Comparison of ENCODE assay signal across 8 cellular contexts in the genomic region with DNA sequence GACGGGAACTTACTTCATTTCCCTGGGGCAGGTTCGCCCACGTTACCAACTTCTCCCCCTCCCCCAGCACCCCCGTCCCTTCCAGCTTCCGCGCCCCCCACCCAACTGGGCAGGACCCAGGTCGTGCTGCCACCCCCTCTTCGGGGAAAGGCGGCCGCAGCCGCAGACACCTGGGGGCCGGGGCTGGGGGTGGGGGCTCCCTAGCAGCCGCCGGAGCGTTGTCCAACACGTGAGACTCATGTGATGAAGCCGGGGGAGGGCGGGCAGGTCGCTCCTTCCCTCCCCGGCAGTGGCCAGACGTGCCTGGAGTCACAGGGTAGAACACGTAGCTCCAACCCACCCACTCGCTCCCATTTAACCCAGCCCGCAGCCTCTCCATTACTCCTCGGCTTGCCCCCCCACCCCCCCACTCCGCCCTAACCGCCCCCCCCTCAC. TPM values are rescaled to one million over a fixed set of nuclear protein-coding genes. Genes with fewer than 3 reads are reported as not detected.
DNase-seq lines count a peak whose midpoint lies in the region; ATAC-seq and TF ChIP-seq lines count a peak whose summit lies in the region.

No MANE protein-coding gene starts in this region.

- H3K79me2 ChIP-seq in PC-9 (ENCODE audit: low read depth) = peaks cover 42% of the 10 kb centered on the region

- peak overlapping the region; percentile 91 for H3K27ac Mint-ChIP-seq in activated T-helper 1 cell treated with anti-CD3 and anti-CD28 coated beads, Interleukin-12 subunit alpha, Interleukin-12 subunit beta, Interleukin-2, Interleukin-4 antibody, amounts not matched to agents 30 ng/mL and 10 ng/mL and 1 ng/mL, durations not matched to agents 14 hours and 24 hours and 36 hours
- H3K27ac Mint-ChIP-seq in naive thymus-derived CD4-positive, alpha-beta T cell = peak overlapping the region in 5 of 9 donors; percentile 43 to 100 (median 56)
- peak overlapping the region; percentile 99 to 100 for H3K27ac Mint-ChIP-seq in stimulated activated naive CD8-positive, alpha-beta T cell treated with anti-CD3 and anti-CD28 coated beads, Interleukin-15, amount 100 ng/mL, for 72 hours

- 0 out of 2 replicates have a peak, but pooled peaks cover 3% of the 10 kb centered on the region for H4K20me1 ChIP-seq in PC-9 (ENCODE audit: insufficient read depth)

- peak; percentile 68 for ATAC-seq in naive thymus-derived CD4-positive, alpha-beta T cell
- peak; percentile 68 for ATAC-seq in stimulated activated naive CD8-positive, alpha-beta T cell treated with anti-CD3 and anti-CD28 coated beads, Interleukin-15, amount 100 ng/mL, for 72 hours

- no TSS peak for BruUV-seq in PC-9 (replicated peaks; lab: Mats Ljungman, UMichigan)

- H3K4me3 ChIP-seq in HL-60 (replicated peaks; ENCODE audit: insufficient read depth, low read length) (peak overlapping the region; percentile 89), PC-9 (peak overlapping the region; percentile 29; the same call in 1 of the 2 replicates)
- H3K4me3 ChIP-seq in naive thymus-derived CD4-positive, alpha-beta T cell (ENCODE audit: low read length) = peak overlapping the region; percentile 71

- peaks cover 43% of the 10 kb centered on the region for H3K36me3 Mint-ChIP-seq in activated T-helper 1 cell treated with anti-CD3 and anti-CD28 coated beads, Interleukin-12 subunit alpha, Interleukin-12 subunit beta, Interleukin-2, Interleukin-4 antibody, amounts not matched to agents 30 ng/mL and 10 ng/mL and 1 ng/mL, durations not matched to agents 14 hours and 24 hours and 36 hours (ENCODE audit: low read depth)
- H3K36me3 Mint-ChIP-seq in naive thymus-derived CD4-positive, alpha-beta T cell = peaks cover 3 to 49% (median 5%) of the 10 kb centered on the region in 5 donors

- H3K36me3 ChIP-seq in PC-9 (ENCODE audit: low read depth) = 0 out of 2 replicates have a peak, but pooled peaks cover 13% of the 10 kb centered on the region
- peaks cover 0 to 10% (median 8%) of the 10 kb centered on the region in 3 experiments for H3K36me3 ChIP-seq in naive thymus-derived CD4-positive, alpha-beta T cell (ENCODE audit: control insufficient read depth in 2 of 3, insufficient read depth in 3 of 3, low read length in 3 of 3)

- intact Hi-C loops in PC-9 (cut with micrococcal nuclease; ENCODE audit: unreplicated experiment) = loop anchor here (1.0 to 5.0 kb wide), 6 partner anchors 7 to 322 kb away; a partner anchor contains a TSS
- intact Hi-C loops in activated T-helper 1 cell treated with anti-CD3 and anti-CD28 coated beads, Interleukin-12 subunit alpha, Interleukin-12 subunit beta, Interleukin-2, Interleukin-4 antibody, amounts not matched to agents 30 ng/mL and 10 ng/mL and 1 ng/mL, durations not matched to agents 14 hours and 24 hours and 36 hours (cut with micrococcal nuclease) = loop anchor here (1.0 to 2.0 kb wide), 8 partner anchors 27 to 628 kb away; a partner anchor contains a TSS
- intact Hi-C loops in naive thymus-derived CD4-positive, alpha-beta T cell (cut with micrococcal nuclease) = loop anchor here (1.0 to 5.0 kb wide), 11 partner anchors 7 to 486 kb away; a partner anchor contains a TSS

- H3K27me3 Mint-ChIP-seq in activated T-helper 1 cell treated with anti-CD3 and anti-CD28 coated beads, Interleukin-12 subunit alpha, Interleukin-12 subunit beta, Interleukin-2, Interleukin-4 antibody, amounts not matched to agents 30 ng/mL and 10 ng/mL and 1 ng/mL, durations not matched to agents 14 hours and 24 hours and 36 hours (ENCODE audit: insufficient read depth) = no peaks in the 10 kb centered on the region
- peaks cover 0 to 2% (median 0%) of the 10 kb centered on the region in 5 donors for H3K27me3 Mint-ChIP-seq in naive thymus-derived CD4-positive, alpha-beta T cell
- H3K27me3 Mint-ChIP-seq in stimulated activated naive CD8-positive, alpha-beta T cell treated with anti-CD3 and anti-CD28 coated beads, Interleukin-15, amount 100 ng/mL, for 72 hours = no peaks in the 10 kb centered on the region

- DNase-seq in COLO829 (ENCODE audit: low spot score) (peak; percentile 93), GM20000 (ENCODE audit: low spot score) (peak; percentile 91), HL-60 (ENCODE audit: low read depth in 1 of 2, low spot score in 1 of 2) (peak; percentile 92 to 98), PC-9 (peak; percentile 84 to 94), fibroblast of gingiva (ENCODE audit: low read depth) (peak; percentile 99)
- DNase-seq in activated T-helper 1 cell treated with anti-CD3 and anti-CD28 coated beads, Interleukin-12 subunit alpha, Interleukin-12 subunit beta, Interleukin-2, Interleukin-4 antibody, amounts not matched to agents 30 ng/mL and 10 ng/mL and 1 ng/mL, durations not matched to agents 14 hours and 24 hours and 36 hours (ENCODE audit: low spot score) = peak; percentile 95
- peak in 7 of 9 donors; percentile 19 to 96 (median 38) for DNase-seq in naive thymus-derived CD4-positive, alpha-beta T cell
- peak; percentile 96 to 99 for DNase-seq in stimulated activated naive CD8-positive, alpha-beta T cell treated with anti-CD3 and anti-CD28 coated beads, Interleukin-15, amount 100 ng/mL, for 72 hours

- no peaks in the 10 kb centered on the region for H3K27me3 ChIP-seq in HL-60 (ENCODE audit: insufficient read depth, poor library complexity, severe bottlenecking)
- no peaks in the 10 kb centered on the region for H3K27me3 ChIP-seq in PC-9 (ENCODE audit: insufficient read depth, low read depth)
- H3K27me3 ChIP-seq in naive thymus-derived CD4-positive, alpha-beta T cell (ENCODE audit: control insufficient read depth in 2 of 2, insufficient read depth in 2 of 2, low read length in 2 of 2) = no peaks in the 10 kb centered on the region

- POLR2A ChIA-PET in PC-9 (lab: Charles Lee; ENCODE audit: unreplicated experiment) = interaction anchor here (0.6 to 1.6 kb wide), 19 partner anchors 15 to 1566 kb away, joined by 3 to 29 read pairs (median 10); no protein-coding TSS in a partner anchor
- POLR2A ChIA-PET in naive thymus-derived CD4-positive, alpha-beta T cell (lab: Charles Lee) = interaction anchor here (0.8 to 1.8 kb wide), 10 partner anchors 9 to 209 kb away, joined by 3 to 5 read pairs (median 4); no protein-coding TSS in a partner anchor

- CTCF ChIA-PET in PC-9 (lab: Charles Lee) = interaction anchor here (0.6 to 4.2 kb wide), 5 partner anchors 42 to 267 kb away, joined by 3 to 54 read pairs (median 5); no protein-coding TSS in a partner anchor
- CTCF ChIA-PET in naive thymus-derived CD4-positive, alpha-beta T cell (lab: Charles Lee) = interaction anchor here (1.2 to 4.5 kb wide), 5 partner anchors 151 to 268 kb away, joined by 4 to 18 read pairs (median 7); no protein-coding TSS in a partner anchor

- peaks cover 5% of the 10 kb centered on the region for H3K9me3 Mint-ChIP-seq in activated T-helper 1 cell treated with anti-CD3 and anti-CD28 coated beads, Interleukin-12 subunit alpha, Interleukin-12 subunit beta, Interleukin-2, Interleukin-4 antibody, amounts not matched to agents 30 ng/mL and 10 ng/mL and 1 ng/mL, durations not matched to agents 14 hours and 24 hours and 36 hours
- H3K9me3 Mint-ChIP-seq in naive thymus-derived CD4-positive, alpha-beta T cell = no peaks in the 10 kb centered on the region
- H3K9me3 Mint-ChIP-seq in stimulated activated naive CD8-positive, alpha-beta T cell treated with anti-CD3 and anti-CD28 coated beads, Interleukin-15, amount 100 ng/mL, for 72 hours = no peaks in the 10 kb centered on the region

- H3K27ac ChIP-seq in HL-60 (replicated peaks) = peak overlapping the region; percentile 100
- H3K27ac ChIP-seq in PC-9 = peak overlapping the region; percentile 100
- H3K27ac ChIP-seq in naive thymus-derived CD4-positive, alpha-beta T cell (ENCODE audit: low read depth, low read length) = peak overlapping the region; percentile 59

- H3K9me2 ChIP-seq in PC-9 (ENCODE audit: insufficient read depth) = no peaks in the 10 kb centered on the region

- H3K9me3 ChIP-seq in PC-9 (ENCODE audit: insufficient read depth, low read depth) = no peaks in the 10 kb centered on the region
- H3K9me3 ChIP-seq in naive thymus-derived CD4-positive, alpha-beta T cell (ENCODE audit: control insufficient read depth in 2 of 3, low read length in 3 of 3) = no peaks in the 10 kb centered on the region

- no peak for TF ChIP-seq CTCF in GM20000 (IDR thresholded peaks at IDR 0.05; ENCODE audit: extremely low read depth, missing control alignments)
- TF ChIP-seq CTCF in HL-60 (IDR thresholded peaks at IDR 0.05; ENCODE audit: insufficient read depth, low read length) = no peak
- TF ChIP-seq CTCF in PC-9 (conservative IDR thresholded peaks at IDR 0.05) = no peak

- H3K4me1 Mint-ChIP-seq in activated T-helper 1 cell treated with anti-CD3 and anti-CD28 coated beads, Interleukin-12 subunit alpha, Interleukin-12 subunit beta, Interleukin-2, Interleukin-4 antibody, amounts not matched to agents 30 ng/mL and 10 ng/mL and 1 ng/mL, durations not matched to agents 14 hours and 24 hours and 36 hours (ENCODE audit: low read depth) = peaks cover 39% of the 10 kb centered on the region
- peaks cover 35 to 51% (median 48%) of the 10 kb centered on the region in 7 donors for H3K4me1 Mint-ChIP-seq in naive thymus-derived CD4-positive, alpha-beta T cell
- H3K4me1 Mint-ChIP-seq in stimulated activated naive CD8-positive, alpha-beta T cell treated with anti-CD3 and anti-CD28 coated beads, Interleukin-15, amount 100 ng/mL, for 72 hours = peaks cover 39% of the 10 kb centered on the region

- peaks cover 31% of the 10 kb centered on the region for H3K4me1 ChIP-seq in PC-9 (replicated peaks; ENCODE audit: insufficient read depth)
- H3K4me1 ChIP-seq in naive thymus-derived CD4-positive, alpha-beta T cell (ENCODE audit: control insufficient read depth in 2 of 2, insufficient read depth in 2 of 2, low read length in 2 of 2) = peaks cover 21 to 43% of the 10 kb centered on the region in 2 donors

- H2AFZ ChIP-seq in PC-9 = no peak overlapping the region

- peak overlapping the region; percentile 97 for H3K4me3 Mint-ChIP-seq in activated T-helper 1 cell treated with anti-CD3 and anti-CD28 coated beads, Interleukin-12 subunit alpha, Interleukin-12 subunit beta, Interleukin-2, Interleukin-4 antibody, amounts not matched to agents 30 ng/mL and 10 ng/mL and 1 ng/mL, durations not matched to agents 14 hours and 24 hours and 36 hours
- peak overlapping the region; percentile 91 to 100 (median 96) for H3K4me3 Mint-ChIP-seq in naive thymus-derived CD4-positive, alpha-beta T cell
- peak overlapping the region; percentile 93 to 99 for H3K4me3 Mint-ChIP-seq in stimulated activated naive CD8-positive, alpha-beta T cell treated with anti-CD3 and anti-CD28 coated beads, Interleukin-15, amount 100 ng/mL, for 72 hours

- H3F3A ChIP-seq in PC-9 (ENCODE audit: insufficient read depth, low read depth) = peaks cover 37% of the 10 kb centered on the region

- H3K4me2 ChIP-seq in PC-9 = peak overlapping the region; percentile 47; the same call in 1 of the 2 replicates

RNA-seq across cellular contexts. Expression of a gene that starts 0.3 kb away (rescaled TPM):
- 45.5 and 51.2 TPM in 2 replicates for total RNA-seq in PC-9 (2021)
- 449 and 458 TPM in 2 replicates for total RNA-seq in activated T-helper 1 cell treated with anti-CD3 and anti-CD28 coated beads, Interleukin-12 subunit alpha, Interleukin-12 subunit beta, Interleukin-2, Interleukin-4 antibody, amounts not matched to agents 30 ng/mL and 10 ng/mL and 1 ng/mL, durations not matched to agents 14 hours and 24 hours and 36 hours
- total RNA-seq in naive thymus-derived CD4-positive, alpha-beta T cell = 100 to 1,000 TPM in 2 of 5 experiments, 10 to 100 TPM in 1, 1 to 10 TPM in 2; 3.9 to 383 (median 71.2) TPM
- polyA plus RNA-seq in naive thymus-derived CD4-positive, alpha-beta T cell = 1 to 10 TPM in 1 of 2 donors, under 1 TPM in 1; 0.82 to 3.1 TPM

Comparison
In these comparisons a context has a peak if more than half of its experiments do, and no peak if none do; other contexts are left out.
1. Peak in every context shown above with its lines: DNase-seq, ATAC-seq, H3K4me3 ChIP-seq and H3K27ac ChIP-seq.
2. DNase-seq: peak in every context shown above with its lines; median percentile 99 in fibroblast of gingiva; 98 in stimulated activated naive CD8-positive, alpha-beta T cell treated with anti-CD3 and anti-CD28 coated beads, Interleukin-15, amount 100 ng/mL, for 72 hours; 95 in HL-60; 95 in activated T-helper 1 cell treated with anti-CD3 and anti-CD28 coated beads, Interleukin-12 subunit alpha, Interleukin-12 subunit beta, Interleukin-2, Interleukin-4 antibody, amounts not matched to agents 30 ng/mL and 10 ng/mL and 1 ng/mL, durations not matched to agents 14 hours and 24 hours and 36 hours; 93 in COLO829; 91 in GM20000; 89 in PC-9; 38 in naive thymus-derived CD4-positive, alpha-beta T cell.
3. H3K4me3 ChIP-seq: peak in every context shown above with its lines; median percentile 89 in HL-60; 71 in naive thymus-derived CD4-positive, alpha-beta T cell; 29 in PC-9.